1 cellular context compared by ENCODE assay signal in the genomic region with DNA sequence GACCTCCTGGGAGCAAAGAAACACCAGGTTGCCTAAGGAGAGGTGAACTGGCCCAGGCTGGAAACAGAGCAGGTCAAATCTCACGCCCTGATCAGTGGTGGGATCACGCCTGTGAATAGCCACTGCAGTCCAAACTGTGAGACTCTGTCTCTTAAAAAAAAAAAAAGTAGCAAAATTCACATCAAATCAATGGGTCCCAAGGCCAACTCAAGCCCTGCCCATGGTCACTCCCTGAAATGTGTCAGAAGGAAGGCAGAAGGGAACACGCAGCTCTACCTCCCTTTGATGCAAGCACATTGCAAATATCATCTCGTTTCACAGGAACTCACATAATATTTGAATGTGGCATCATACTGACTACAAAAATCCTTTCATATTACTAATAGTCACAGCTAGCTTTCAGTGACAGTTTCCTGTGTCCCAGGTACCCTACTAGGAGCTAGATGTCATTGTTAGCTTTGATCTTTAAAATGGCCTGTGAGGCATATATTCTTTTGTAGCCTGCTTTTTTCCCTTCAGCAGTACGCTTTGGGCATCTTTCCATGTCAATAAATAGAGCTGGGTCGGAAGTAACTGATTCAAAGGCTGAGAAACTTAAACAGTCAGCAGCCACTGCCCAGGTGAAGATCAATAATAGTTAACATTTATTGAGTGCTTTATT.
TF ChIP-seq lines count a peak whose summit lies in the region.

No MANE protein-coding gene starts in this region.

TF ChIP-seq in A549, 52 proteins besides CTCF, POLR2A, EP300 and RAD21 (continued from another document):
- TF ChIP-seq, protein P1, sequence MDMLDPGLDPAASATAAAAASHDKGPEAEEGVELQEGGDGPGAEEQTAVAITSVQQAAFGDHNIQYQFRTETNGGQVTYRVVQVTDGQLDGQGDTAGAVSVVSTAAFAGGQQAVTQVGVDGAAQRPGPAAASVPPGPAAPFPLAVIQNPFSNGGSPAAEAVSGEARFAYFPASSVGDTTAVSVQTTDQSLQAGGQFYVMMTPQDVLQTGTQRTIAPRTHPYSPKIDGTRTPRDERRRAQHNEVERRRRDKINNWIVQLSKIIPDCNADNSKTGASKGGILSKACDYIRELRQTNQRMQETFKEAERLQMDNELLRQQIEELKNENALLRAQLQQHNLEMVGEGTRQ (IDR thresholded peaks at IDR 0.05): no peak
- TF ChIP-seq, protein P2, sequence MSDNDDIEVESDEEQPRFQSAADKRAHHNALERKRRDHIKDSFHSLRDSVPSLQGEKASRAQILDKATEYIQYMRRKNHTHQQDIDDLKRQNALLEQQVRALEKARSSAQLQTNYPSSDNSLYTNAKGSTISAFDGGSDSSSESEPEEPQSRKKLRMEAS (IDR thresholded peaks at IDR 0.05): no peak
